ENCODE assay signal across 16 cellular contexts in genomic region chr10:17412323-17412722, GRCh38. TPM values are rescaled to one million over a fixed set of nuclear protein-coding genes. Genes with fewer than 3 reads are reported as not detected.
DNase-seq lines count a peak whose midpoint lies in the region; ATAC-seq, FAIRE-seq and TF ChIP-seq lines count a peak whose summit lies in the region.
"Had no signal": no experiment of that assay in that cellular context is flagged by ENCODE, and none has a peak within 500 bp of the region (broad histone marks: within the 10 kb centered on the region; RNA-seq: fewer than 3 reads in every experiment).

No MANE protein-coding gene starts in this region.

- H3K4me3 Mint-ChIP-seq in progenitor cell of endocrine pancreas (ENCODE audit: low read depth) = no peak overlapping the region
- H3K4me3 Mint-ChIP-seq: T-helper 17 cell had no signal

- H3K9me3 ChIP-seq in PC-9 (ENCODE audit: insufficient read depth, low read depth) = no peaks in the 10 kb centered on the region
- H3K9me3 ChIP-seq: tibial nerve had no signal

- H3K4me1 Mint-ChIP-seq in progenitor cell of endocrine pancreas (ENCODE audit: low read depth) = no peaks in the 10 kb centered on the region

- H3K27ac ChIP-seq in PC-9 = no peak overlapping the region
- H3K27ac ChIP-seq: dorsolateral prefrontal cortex, tibial nerve had no signal

- no peak for ATAC-seq in HG03139 (IDR thresholded peaks at IDR 0.05; ENCODE audit: unreplicated experiment)
- ATAC-seq: T-helper 17 cell had no signal

- no TSS peak for BruUV-seq in PC-9 (replicated peaks; lab: Mats Ljungman, UMichigan)

- TF ChIP-seq CTCF in PC-9 (conservative IDR thresholded peaks at IDR 0.05) = 0 out of 2 replicates have a peak, but pooled peaks have one; percentile 10
- TF ChIP-seq CTCF in bronchial epithelial cell (IDR thresholded peaks at IDR 0.05; ENCODE audit: insufficient read depth, low read length, severe bottlenecking) = peak; percentile 22
- peak; percentile 24 for TF ChIP-seq CTCF in progenitor cell of endocrine pancreas (IDR thresholded peaks at IDR 0.05; ENCODE audit: unreplicated experiment)

- no peaks in the 10 kb centered on the region for H3K79me2 ChIP-seq in PC-9 (ENCODE audit: low read depth)

- H3K9me3 Mint-ChIP-seq in progenitor cell of endocrine pancreas (ENCODE audit: low read depth) = no peaks in the 10 kb centered on the region

- H3K27me3 ChIP-seq in PC-9 (ENCODE audit: insufficient read depth, low read depth) (no peaks in the 10 kb centered on the region), bronchial epithelial cell (ENCODE audit: control insufficient read depth, insufficient read depth, low read length) (no peaks in the 10 kb centered on the region)
- H3K27me3 ChIP-seq: tibial nerve had no signal

- H3K4me1 ChIP-seq in PC-9 (replicated peaks; ENCODE audit: insufficient read depth) = no peaks in the 10 kb centered on the region
- H3K4me1 ChIP-seq: tibial nerve had no signal

- peak; percentile 11 for DNase-seq in NCI-H82 (lab: John Stamatoyannopoulos, UW)
- no peak for DNase-seq in NCI-H82 treated with DMSO at 0.1 percent for 48 hours (lab: John Stamatoyannopoulos, UW; ENCODE audit: unreplicated experiment)
- no peak for DNase-seq in PC-9
- peak; percentile 17 for DNase-seq in bronchial epithelial cell (ENCODE audit: low read depth)
- no peak for DNase-seq in progenitor cell of endocrine pancreas (ENCODE audit: low spot score, unreplicated experiment)
- DNase-seq in SKM-1 treated with dmso at 0.1 percent for 144 hours (lab: John Stamatoyannopoulos, UW; ENCODE audit: unreplicated experiment) = no peak
- DNase-seq in NCI-H2171 (lab: John Stamatoyannopoulos, UW) = no peak
- DNase-seq: activated CD4-positive, alpha-beta T cell treated with anti-CD3 and anti-CD28 coated beads, Interleukin-2, amount 50 U/mL, for 48 hours; activated effector memory CD4-positive, alpha-beta T cell treated with Interleukin-2 at 50 U/mL for 16 hours; dorsolateral prefrontal cortex; NCI-H2107; T-helper 17 cell had no signal

- H3K4me2 ChIP-seq in PC-9 = no peak overlapping the region

- CTCF ChIA-PET in PC-9 (lab: Charles Lee) = interaction anchor here (0.5 kb wide), 1 partner anchor 34 kb away, joined by 14 read pairs; no protein-coding TSS in a partner anchor

- H3K27me3 Mint-ChIP-seq in progenitor cell of endocrine pancreas = peaks cover 3% of the 10 kb centered on the region
- H3K27me3 Mint-ChIP-seq: T-helper 17 cell had no signal

- no peak for FAIRE-seq in bronchial epithelial cell (lab: Jason Lieb, UNC)
- FAIRE-seq: islet of Langerhans had no signal

- no peak overlapping the region for H3K4me3 ChIP-seq in PC-9
- no peak overlapping the region for H3K4me3 ChIP-seq in bronchial epithelial cell (ENCODE audit: low read depth, low read length)
- H3K4me3 ChIP-seq: dorsolateral prefrontal cortex, tibial nerve had no signal

- H3K36me3 ChIP-seq in PC-9 (ENCODE audit: low read depth) (no peaks in the 10 kb centered on the region), bronchial epithelial cell (ENCODE audit: control insufficient read depth, insufficient read depth, low read length) (no peaks in the 10 kb centered on the region)
- H3K36me3 ChIP-seq: tibial nerve had no signal

- H3K27ac Mint-ChIP-seq in progenitor cell of endocrine pancreas = no peak overlapping the region
- H3K27ac Mint-ChIP-seq: T-helper 17 cell had no signal

- H3K36me3 Mint-ChIP-seq in progenitor cell of endocrine pancreas (ENCODE audit: insufficient read depth) = no peaks in the 10 kb centered on the region

- POLR2A ChIA-PET in PC-9 (lab: Charles Lee; ENCODE audit: unreplicated experiment) = no interaction called here

- no peaks in the 10 kb centered on the region; the same call in 1 of the 2 replicates for H3K9me2 ChIP-seq in PC-9 (ENCODE audit: insufficient read depth)

- no peaks in the 10 kb centered on the region for H3F3A ChIP-seq in PC-9 (ENCODE audit: insufficient read depth, low read depth)

- H2AFZ ChIP-seq in PC-9 = no peak overlapping the region

- no peaks in the 10 kb centered on the region for H4K20me1 ChIP-seq in PC-9 (ENCODE audit: insufficient read depth)

- intact Hi-C loops in PC-9 (cut with micrococcal nuclease; ENCODE audit: unreplicated experiment) = no loop called here

RNA-seq across cellular contexts. Expression of gene ST8SIA6, which starts 42.1 kb away (rescaled TPM):
- total RNA-seq in PC-9 (2021) = 0.60 and 2.1 TPM in 2 replicates
- total RNA-seq in bronchial epithelial cell = 0.53 and 4.4 TPM in 2 replicates
- 0.36 and 0.98 TPM in 2 replicates for total RNA-seq in progenitor cell of endocrine pancreas
- total RNA-seq: A673 had no signal

Comparison
In these comparisons a context has a peak if more than half of its experiments do, and no peak if none do; other contexts are left out.
1. DNase-seq: peak in NCI-H82 (single experiment) and bronchial epithelial cell (single experiment); none in NCI-H82 treated with DMSO at 0.1 percent for 48 hours (single experiment), PC-9 (0 of 2), progenitor cell of endocrine pancreas (single experiment), SKM-1 treated with dmso at 0.1 percent for 144 hours (single experiment) and NCI-H2171 (single experiment).
2. Peak in every context shown above with its lines, with median percentiles within 50 percentile points of each other: CTCF ChIP-seq.